In the genomic region with DNA sequence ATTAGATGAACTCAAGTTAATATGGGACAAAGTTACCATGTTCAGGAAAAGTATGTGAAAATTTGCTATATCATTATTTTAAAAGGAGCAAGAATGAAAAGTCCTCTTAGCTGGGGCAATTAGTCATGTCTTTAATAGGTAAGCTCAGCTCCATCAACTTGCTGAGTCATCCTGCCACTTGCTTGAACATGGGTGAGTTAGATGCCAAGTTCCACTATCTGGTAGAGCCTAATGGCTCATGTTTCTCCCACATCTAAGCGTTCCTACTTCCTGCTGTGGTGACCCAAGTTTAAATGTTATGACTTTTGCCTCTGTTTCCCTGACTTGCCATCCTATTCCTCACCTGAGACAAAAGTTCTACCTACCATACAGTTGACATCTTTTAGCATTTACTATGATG, we compare ENCODE assay signal across 11 cellular contexts.
DNase-seq lines count a peak whose midpoint lies in the region; ATAC-seq and FAIRE-seq lines count a peak whose summit lies in the region.
"Had no signal": no experiment of that assay in that cellular context is flagged by ENCODE, and none has a peak within 500 bp of the region (broad histone marks: within the 10 kb centered on the region; RNA-seq: fewer than 3 reads in every experiment).

No MANE protein-coding gene starts in this region.

- no peak overlapping the region for H3K4me3 Mint-ChIP-seq in activated T-helper 17 cell treated with anti-CD3 and anti-CD28 coated beads, Interleukin-2, amount 50 U/mL, for 72 hours
- H3K4me3 Mint-ChIP-seq: memory B cell had no signal

- no peaks in the 10 kb centered on the region for H3K27me3 Mint-ChIP-seq in activated T-helper 17 cell treated with anti-CD3 and anti-CD28 coated beads, Interleukin-2, amount 50 U/mL, for 72 hours

- DNase-seq in ELR (ENCODE audit: low read depth) (peak; percentile 61), KBM-7 (peak; percentile 21)
- DNase-seq: aorta, foreskin melanocyte, SHP77 treated with DMSO at 0.1 percent for 48 hours had no signal

- FAIRE-seq in islet of Langerhans (lab: Jason Lieb, UNC) = peak; percentile 92

- peak; percentile 89 for ATAC-seq in activated T-helper 17 cell treated with anti-CD3 and anti-CD28 coated beads, Interleukin-2, amount 50 U/mL, for 72 hours (replicated peaks)
- ATAC-seq in GM19324 (IDR thresholded peaks at IDR 0.05; ENCODE audit: low FRiP score, unreplicated experiment) (no peak), GM19452 (IDR thresholded peaks at IDR 0.05; ENCODE audit: unreplicated experiment) (no peak), HG02981 (IDR thresholded peaks at IDR 0.05; ENCODE audit: unreplicated experiment) (no peak)

- in situ Hi-C loops in KBM-7 (cut with MboI; ENCODE audit: low pct_unique_long_range_greater_than_20kb, low sequenced_read_pairs) = no loop called here

- peaks cover 6% of the 10 kb centered on the region for H3K4me1 Mint-ChIP-seq in activated T-helper 17 cell treated with anti-CD3 and anti-CD28 coated beads, Interleukin-2, amount 50 U/mL, for 72 hours
- H3K4me1 Mint-ChIP-seq: memory B cell had no signal

- H3K27ac Mint-ChIP-seq in activated T-helper 17 cell treated with anti-CD3 and anti-CD28 coated beads, Interleukin-2, amount 50 U/mL, for 72 hours = no peak overlapping the region
- H3K27ac Mint-ChIP-seq: memory B cell had no signal

- no peaks in the 10 kb centered on the region for H3K9me3 Mint-ChIP-seq in activated T-helper 17 cell treated with anti-CD3 and anti-CD28 coated beads, Interleukin-2, amount 50 U/mL, for 72 hours
- H3K9me3 Mint-ChIP-seq: memory B cell had no signal

- H3K36me3 Mint-ChIP-seq in activated T-helper 17 cell treated with anti-CD3 and anti-CD28 coated beads, Interleukin-2, amount 50 U/mL, for 72 hours (ENCODE audit: low read depth) = no peaks in the 10 kb centered on the region
- H3K36me3 Mint-ChIP-seq: memory B cell had no signal
